ENCODE assay signal across 10 cellular contexts in genomic region chr3:184757010-184757651, GRCh38. TPM values are rescaled to one million over a fixed set of nuclear protein-coding genes. Genes with fewer than 3 reads are reported as not detected.
DNase-seq lines count a peak whose midpoint lies in the region; ATAC-seq lines count a peak whose summit lies in the region.
"Had no signal": no experiment of that assay in that cellular context is flagged by ENCODE, and none has a peak within 500 bp of the region (broad histone marks: within the 10 kb centered on the region; RNA-seq: fewer than 3 reads in every experiment).

No MANE protein-coding gene starts in this region.

- peak overlapping the region; percentile 3 to 54 for H3K9ac ChIP-seq in duodenal mucosa (ENCODE audit: low read depth in 1 of 2, low read length in 2 of 2)
- H3K9ac ChIP-seq in mucosa of rectum (ENCODE audit: low read depth in 1 of 2, low read length in 2 of 2) = peak overlapping the region; percentile 26 to 36

- H3K4me1 Mint-ChIP-seq in activated naive CD8-positive, alpha-beta T cell treated with anti-CD3 and anti-CD28 coated beads, Interleukin-2, amount 10 ng/mL, durations not matched to agents 7 days and 5 days = peaks cover 2% of the 10 kb centered on the region
- no peaks in the 10 kb centered on the region for H3K4me1 Mint-ChIP-seq in activated naive CD8-positive, alpha-beta T cell treated with anti-CD3 and anti-CD28 coated beads for 36 hours

- H3K9me3 Mint-ChIP-seq in activated naive CD8-positive, alpha-beta T cell treated with anti-CD3 and anti-CD28 coated beads, Interleukin-2, amount 10 ng/mL, durations not matched to agents 7 days and 5 days = no peaks in the 10 kb centered on the region
- H3K9me3 Mint-ChIP-seq in activated naive CD8-positive, alpha-beta T cell treated with anti-CD3 and anti-CD28 coated beads for 36 hours = no peaks in the 10 kb centered on the region

- peak overlapping the region; percentile 23 for H3K4me3 Mint-ChIP-seq in activated naive CD8-positive, alpha-beta T cell treated with anti-CD3 and anti-CD28 coated beads, Interleukin-2, amount 10 ng/mL, durations not matched to agents 7 days and 5 days
- H3K4me3 Mint-ChIP-seq in activated naive CD8-positive, alpha-beta T cell treated with anti-CD3 and anti-CD28 coated beads for 36 hours = no peak overlapping the region

- H3K27me3 ChIP-seq in duodenal mucosa (ENCODE audit: control insufficient read depth in 1 of 2, insufficient read depth in 2 of 2, low read length in 2 of 2) (no peaks in the 10 kb centered on the region), mucosa of rectum (ENCODE audit: control insufficient read depth in 2 of 2, insufficient read depth in 2 of 2, low read length in 2 of 2) (no peaks in the 10 kb centered on the region)

- H3K36me3 ChIP-seq in duodenal mucosa (ENCODE audit: control insufficient read depth in 1 of 2, insufficient read depth in 2 of 2, low read length in 2 of 2) = no peaks in the 10 kb centered on the region
- H3K36me3 ChIP-seq in mucosa of rectum (ENCODE audit: control insufficient read depth in 2 of 2, insufficient read depth in 2 of 2, low read length in 2 of 2) = no peaks in the 10 kb centered on the region

- H3K4me3 ChIP-seq in duodenal mucosa (ENCODE audit: low read depth in 1 of 2, low read length in 2 of 2) (peak overlapping the region; percentile 40 to 49), mucosa of rectum (ENCODE audit: low read length in 2 of 2) (peak overlapping the region; percentile 38 to 63)

- no peaks in the 10 kb centered on the region for H3K9me3 ChIP-seq in duodenal mucosa (ENCODE audit: control insufficient read depth in 1 of 2, low read length in 2 of 2)
- H3K9me3 ChIP-seq in mucosa of rectum (ENCODE audit: control insufficient read depth in 2 of 2, low read length in 2 of 2) = no peaks in the 10 kb centered on the region

- H3K4me1 ChIP-seq in duodenal mucosa (ENCODE audit: control insufficient read depth in 1 of 2, insufficient read depth in 2 of 2, low read length in 2 of 2) (peaks cover 40 to 42% of the 10 kb centered on the region in 2 donors), mucosa of rectum (ENCODE audit: control insufficient read depth in 2 of 2, insufficient read depth in 2 of 2, low read length in 2 of 2) (peaks cover 18 to 25% of the 10 kb centered on the region in 2 donors)

- H3K36me3 Mint-ChIP-seq in activated naive CD8-positive, alpha-beta T cell treated with anti-CD3 and anti-CD28 coated beads, Interleukin-2, amount 10 ng/mL, durations not matched to agents 7 days and 5 days = peaks cover 1% of the 10 kb centered on the region
- no peaks in the 10 kb centered on the region for H3K36me3 Mint-ChIP-seq in activated naive CD8-positive, alpha-beta T cell treated with anti-CD3 and anti-CD28 coated beads for 36 hours

- H3K27ac ChIP-seq in duodenal mucosa (ENCODE audit: low read depth, low read length) = peak overlapping the region; percentile 60
- H3K27ac ChIP-seq in mucosa of rectum (ENCODE audit: low read depth in 2 of 2, low read length in 2 of 2) = peak overlapping the region; percentile 67 to 82
- H3K27ac ChIP-seq: C4-2B had no signal

- ATAC-seq in activated naive CD8-positive, alpha-beta T cell treated with anti-CD3 and anti-CD28 coated beads, Interleukin-2, amount 10 ng/mL, durations not matched to agents 7 days and 5 days (ENCODE audit: low read depth) = no peak
- ATAC-seq in HG02642 (IDR thresholded peaks at IDR 0.05; ENCODE audit: poor library complexity, unreplicated experiment) (no peak), esophagus mucosa (no peak), GM18909 (IDR thresholded peaks at IDR 0.05; ENCODE audit: poor library complexity, unreplicated experiment) (no peak)

- peaks cover 6% of the 10 kb centered on the region for H3K27me3 Mint-ChIP-seq in activated naive CD8-positive, alpha-beta T cell treated with anti-CD3 and anti-CD28 coated beads, Interleukin-2, amount 10 ng/mL, durations not matched to agents 7 days and 5 days
- H3K27me3 Mint-ChIP-seq in activated naive CD8-positive, alpha-beta T cell treated with anti-CD3 and anti-CD28 coated beads for 36 hours = peaks cover 4% of the 10 kb centered on the region

- H3K27ac Mint-ChIP-seq in activated naive CD8-positive, alpha-beta T cell treated with anti-CD3 and anti-CD28 coated beads, Interleukin-2, amount 10 ng/mL, durations not matched to agents 7 days and 5 days = no peak overlapping the region
- H3K27ac Mint-ChIP-seq in activated naive CD8-positive, alpha-beta T cell treated with anti-CD3 and anti-CD28 coated beads for 36 hours = no peak overlapping the region

- DNase-seq in activated naive CD8-positive, alpha-beta T cell treated with anti-CD3 and anti-CD28 coated beads, Interleukin-2, amount 10 ng/mL, durations not matched to agents 7 days and 5 days = no peak
- DNase-seq in activated naive CD8-positive, alpha-beta T cell treated with anti-CD3 and anti-CD28 coated beads for 36 hours = no peak
- no peak for DNase-seq in activated T-cell treated with anti-CD3 and anti-CD28 coated beads, Interleukin-2, amount 50 U/mL, for 1 hour
- DNase-seq: activated CD4-positive, alpha-beta T cell treated with anti-CD3 and anti-CD28 coated beads for 1 hour had no signal

- POLR2A ChIA-PET in activated naive CD8-positive, alpha-beta T cell treated with anti-CD3 and anti-CD28 coated beads, Interleukin-2, amount 10 ng/mL, durations not matched to agents 7 days and 5 days (lab: Charles Lee) = no interaction called here

RNA-seq across cellular contexts. Expression of gene MAGEF1, which starts 45.3 kb away (rescaled TPM):
- 1 to 10 TPM; 4.9 to 6.0 TPM for total RNA-seq in activated naive CD8-positive, alpha-beta T cell treated with anti-CD3 and anti-CD28 coated beads, Interleukin-2, amount 10 ng/mL, durations not matched to agents 7 days and 5 days
- 10 to 100 TPM; 22.5 to 26.9 TPM for total RNA-seq in activated naive CD8-positive, alpha-beta T cell treated with anti-CD3 and anti-CD28 coated beads for 36 hours
- total RNA-seq in esophagus mucosa = 16.1 TPM

RNA-seq across cellular contexts. Expression of gene VPS8, which starts 54.8 kb away (rescaled TPM):
- 10 to 100 TPM; 56.8 to 59.1 TPM for total RNA-seq in activated naive CD8-positive, alpha-beta T cell treated with anti-CD3 and anti-CD28 coated beads, Interleukin-2, amount 10 ng/mL, durations not matched to agents 7 days and 5 days
- 10 to 100 TPM; 20.0 to 22.9 TPM for total RNA-seq in activated naive CD8-positive, alpha-beta T cell treated with anti-CD3 and anti-CD28 coated beads for 36 hours
- 30.4 TPM for total RNA-seq in esophagus mucosa
